Comparison of ENCODE assay signal across 8 cellular contexts in genomic region chr12:57546438-57547365, GRCh38. TPM values are rescaled to one million over a fixed set of nuclear protein-coding genes. Genes with fewer than 3 reads are reported as not detected.
DNase-seq lines count a peak whose midpoint lies in the region; ATAC-seq and TF ChIP-seq lines count a peak whose summit lies in the region.

Gene DCTN2, minus strand, starts transcription at chr12:57547192. Its CDS starts 129 bp downstream, at chr12:57547063.

- no peaks in the 10 kb centered on the region for H3K9me3 Mint-ChIP-seq in activated T-cell treated with anti-CD3 and anti-CD28 coated beads, Interleukin-2, amount 50 U/mL, for 24 hours

- peaks cover 39% of the 10 kb centered on the region for H3K36me3 Mint-ChIP-seq in activated T-cell treated with anti-CD3 and anti-CD28 coated beads, Interleukin-2, amount 50 U/mL, for 24 hours (ENCODE audit: low read depth)

- DNase-seq in DMS53 treated with DMSO at 0.1 percent for 48 hours (lab: John Stamatoyannopoulos, UW; ENCODE audit: unreplicated experiment), result peak; percentile 99
- peak; percentile 98 for DNase-seq in KBM-7
- peak; percentile 93 for DNase-seq in activated T-cell treated with anti-CD3 and anti-CD28 coated beads, Interleukin-2, amount 50 U/mL, for 24 hours
- peak; percentile 85 for DNase-seq in stimulated activated CD8-positive, alpha-beta memory T cell treated with anti-CD3 and anti-CD28 coated beads, Interleukin-7, amount 100 ng/mL, for 24 hours (ENCODE audit: low read depth)

- H3K27ac ChIP-seq in esophagus (ENCODE audit: low read depth in 2 of 2, low read length in 1 of 2) (peak within 1 kb of the TSS; percentile 84 to 91), muscle layer of colon (ENCODE audit: low read depth, low read length) (peak within 1 kb of the TSS; percentile 97)

- in situ Hi-C loops in KBM-7 (cut with MboI; ENCODE audit: low pct_unique_long_range_greater_than_20kb, low sequenced_read_pairs), result no loop called here

- peak within 1 kb of the TSS; percentile 93 for H3K9ac ChIP-seq in muscle layer of colon (ENCODE audit: low read length)

- H3K27me3 Mint-ChIP-seq in activated T-cell treated with anti-CD3 and anti-CD28 coated beads, Interleukin-2, amount 50 U/mL, for 24 hours, result peaks cover 7% of the 10 kb centered on the region

- 0 to 1% methylated on average over 48 to 58 of the region's 58 CpGs for WGBS in esophagus, 2 donors

- H3K36me3 ChIP-seq in esophagus (ENCODE audit: control insufficient read depth in 2 of 2, insufficient read depth in 2 of 2, low read length in 1 of 2), result no peaks in the 10 kb centered on the region
- peaks cover 3% of the 10 kb centered on the region for H3K36me3 ChIP-seq in muscle layer of colon (ENCODE audit: insufficient read depth, low read length)

- H3K27me3 ChIP-seq in esophagus (ENCODE audit: control insufficient read depth in 1 of 2, insufficient read depth in 2 of 2, low read length in 2 of 2), result no peaks in the 10 kb centered on the region
- H3K27me3 ChIP-seq in muscle layer of colon (ENCODE audit: control insufficient read depth in 1 of 2, insufficient read depth in 2 of 2, low read length in 2 of 2), result peaks cover 6 to 20% of the 10 kb centered on the region in 2 donors

- H3K9me3 ChIP-seq in esophagus (ENCODE audit: control insufficient read depth in 2 of 2, insufficient read depth in 1 of 2, low read depth in 1 of 2, low read length in 1 of 2), result no peaks in the 10 kb centered on the region
- H3K9me3 ChIP-seq in muscle layer of colon (ENCODE audit: low read length), result no peaks in the 10 kb centered on the region

- H3K4me3 Mint-ChIP-seq in activated T-cell treated with anti-CD3 and anti-CD28 coated beads, Interleukin-2, amount 50 U/mL, for 24 hours, result peak within 1 kb of the TSS; percentile 91

- H3K4me1 ChIP-seq in esophagus (ENCODE audit: control insufficient read depth in 2 of 2, insufficient read depth in 2 of 2, low read length in 1 of 2) (peaks cover 7 to 8% of the 10 kb centered on the region in 2 donors), muscle layer of colon (ENCODE audit: insufficient read depth, low read length) (peaks cover 32% of the 10 kb centered on the region)

- ATAC-seq in GM21717 (IDR thresholded peaks at IDR 0.05; ENCODE audit: unreplicated experiment), result peak; percentile 98

- H3K4me3 ChIP-seq in esophagus (ENCODE audit: low read depth in 1 of 2, low read length in 2 of 2) (peak within 1 kb of the TSS; percentile 75 to 81), muscle layer of colon (ENCODE audit: low read depth in 1 of 2, low read length in 2 of 2) (peak within 1 kb of the TSS; percentile 60 to 97)

- peak within 1 kb of the TSS; percentile 96 for H3K27ac Mint-ChIP-seq in activated T-cell treated with anti-CD3 and anti-CD28 coated beads, Interleukin-2, amount 50 U/mL, for 24 hours

- H3K4me1 Mint-ChIP-seq in activated T-cell treated with anti-CD3 and anti-CD28 coated beads, Interleukin-2, amount 50 U/mL, for 24 hours (ENCODE audit: low read depth), result peaks cover 48% of the 10 kb centered on the region

TF ChIP-seq in PFSK-1, 5 proteins besides CTCF, POLR2A, EP300 and RAD21:
- TF ChIP-seq FOXP2 (optimal IDR thresholded peaks at IDR 0.05; ENCODE audit: borderline replicate concordance, extremely low read depth, extremely low read length, insufficient read depth), result peak; percentile 17
- TF ChIP-seq TAF1 (IDR thresholded peaks at IDR 0.05; ENCODE audit: borderline replicate concordance, insufficient read depth, low read length), result no peak
- TF ChIP-seq, protein P1, sequence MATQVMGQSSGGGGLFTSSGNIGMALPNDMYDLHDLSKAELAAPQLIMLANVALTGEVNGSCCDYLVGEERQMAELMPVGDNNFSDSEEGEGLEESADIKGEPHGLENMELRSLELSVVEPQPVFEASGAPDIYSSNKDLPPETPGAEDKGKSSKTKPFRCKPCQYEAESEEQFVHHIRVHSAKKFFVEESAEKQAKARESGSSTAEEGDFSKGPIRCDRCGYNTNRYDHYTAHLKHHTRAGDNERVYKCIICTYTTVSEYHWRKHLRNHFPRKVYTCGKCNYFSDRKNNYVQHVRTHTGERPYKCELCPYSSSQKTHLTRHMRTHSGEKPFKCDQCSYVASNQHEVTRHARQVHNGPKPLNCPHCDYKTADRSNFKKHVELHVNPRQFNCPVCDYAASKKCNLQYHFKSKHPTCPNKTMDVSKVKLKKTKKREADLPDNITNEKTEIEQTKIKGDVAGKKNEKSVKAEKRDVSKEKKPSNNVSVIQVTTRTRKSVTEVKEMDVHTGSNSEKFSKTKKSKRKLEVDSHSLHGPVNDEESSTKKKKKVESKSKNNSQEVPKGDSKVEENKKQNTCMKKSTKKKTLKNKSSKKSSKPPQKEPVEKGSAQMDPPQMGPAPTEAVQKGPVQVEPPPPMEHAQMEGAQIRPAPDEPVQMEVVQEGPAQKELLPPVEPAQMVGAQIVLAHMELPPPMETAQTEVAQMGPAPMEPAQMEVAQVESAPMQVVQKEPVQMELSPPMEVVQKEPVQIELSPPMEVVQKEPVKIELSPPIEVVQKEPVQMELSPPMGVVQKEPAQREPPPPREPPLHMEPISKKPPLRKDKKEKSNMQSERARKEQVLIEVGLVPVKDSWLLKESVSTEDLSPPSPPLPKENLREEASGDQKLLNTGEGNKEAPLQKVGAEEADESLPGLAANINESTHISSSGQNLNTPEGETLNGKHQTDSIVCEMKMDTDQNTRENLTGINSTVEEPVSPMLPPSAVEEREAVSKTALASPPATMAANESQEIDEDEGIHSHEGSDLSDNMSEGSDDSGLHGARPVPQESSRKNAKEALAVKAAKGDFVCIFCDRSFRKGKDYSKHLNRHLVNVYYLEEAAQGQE (IDR thresholded peaks at IDR 0.05; ENCODE audit: insufficient read depth in 1 of 2, low read depth in 2 of 2, low read length in 2 of 2), result no peak
- TF ChIP-seq POLR2AphosphoS5 (IDR thresholded peaks at IDR 0.05; ENCODE audit: low read depth, low read length), result peak; percentile 77
- no peak for TF ChIP-seq SIN3A (IDR thresholded peaks at IDR 0.05; ENCODE audit: borderline replicate concordance, insufficient read depth, low read length)

RNA-seq across cellular contexts. Expression of gene DCTN2, which starts in this region (rescaled TPM):
- polyA plus RNA-seq in PFSK-1 (2012; ENCODE audit: insufficient read length, low read depth), result 144 TPM
- 100 to 1,000 TPM in 1 of 2 donors, 10 to 100 TPM in 1; 77.4 to 159 TPM for polyA plus RNA-seq in esophagus

Comparison
In these comparisons a context has a peak if more than half of its experiments do, and no peak if none do; other contexts are left out.
1. Peak in every context shown above with its lines: DNase-seq, ATAC-seq, H3K4me3 ChIP-seq and H3K27ac ChIP-seq.